25 cellular contexts compared by ENCODE assay signal in genomic region chr2:25232248-25232825, GRCh38.
DNase-seq lines count a peak whose midpoint lies in the region; ATAC-seq and TF ChIP-seq lines count a peak whose summit lies in the region.
"Had no signal": no experiment of that assay in that cellular context is flagged by ENCODE, and none has a peak within 500 bp of the region (broad histone marks: within the 10 kb centered on the region; RNA-seq: fewer than 3 reads in every experiment).

No MANE protein-coding gene starts in this region.

- intact Hi-C loops in activated CD8-positive, alpha-beta T cell treated with anti-CD3 and anti-CD28 coated beads for 36 hours (cut with micrococcal nuclease): no loop called here
- intact Hi-C loops in CD8-positive, alpha-beta T cell (cut with DNase I, micrococcal nuclease): no loop called here

- POLR2A ChIA-PET in activated CD8-positive, alpha-beta T cell treated with anti-CD3 and anti-CD28 coated beads for 36 hours (lab: Charles Lee): no interaction called here
- POLR2A ChIA-PET in activated CD8-positive, alpha-beta T cell treated with anti-CD3 and anti-CD28 coated beads, Interleukin-2, amount 10 ng/mL, durations not matched to agents 7 days and 5 days (lab: Charles Lee): no interaction called here
- POLR2A ChIA-PET in CD8-positive, alpha-beta T cell (lab: Charles Lee): no interaction called here

- no peak for TF ChIP-seq CTCF in activated CD8-positive, alpha-beta T cell treated with anti-CD3 and anti-CD28 coated beads for 36 hours (IDR thresholded peaks at IDR 0.05)
- TF ChIP-seq CTCF in CD8-positive, alpha-beta T cell (IDR thresholded peaks at IDR 0.05): no peak
- TF ChIP-seq CTCF in nephron progenitor cell (IDR thresholded peaks at IDR 0.05): no peak

- no peaks in the 10 kb centered on the region for H3K9me3 Mint-ChIP-seq in activated CD8-positive, alpha-beta T cell treated with anti-CD3 and anti-CD28 coated beads for 36 hours
- no peaks in the 10 kb centered on the region for H3K9me3 Mint-ChIP-seq in activated CD8-positive, alpha-beta T cell treated with anti-CD3 and anti-CD28 coated beads, Interleukin-2, amount 10 ng/mL, durations not matched to agents 7 days and 5 days (ENCODE audit: insufficient read depth)
- H3K9me3 Mint-ChIP-seq in CD8-positive, alpha-beta T cell: no peaks in the 10 kb centered on the region
- no peaks in the 10 kb centered on the region for H3K9me3 Mint-ChIP-seq in nephron progenitor cell
- H3K9me3 Mint-ChIP-seq: activated T-cell treated with anti-CD3 and anti-CD28 coated beads, Interleukin-2, amount 50 U/mL, for 4 hours; endodermal cell; natural killer cell treated with Interleukin-12 subunit alpha and Interleukin-12 subunit beta and Interleukin-15 and Interleukin-18, amount 100 ng/mL, for 72 hours had no signal

- peaks cover 36% of the 10 kb centered on the region for H3K36me3 ChIP-seq in CD8-positive, alpha-beta T cell (ENCODE audit: insufficient read depth, low read length)
- H3K36me3 ChIP-seq: MG63, SJSA1 had no signal

- CTCF ChIA-PET in activated CD8-positive, alpha-beta T cell treated with anti-CD3 and anti-CD28 coated beads for 36 hours (lab: Charles Lee): no interaction called here
- CTCF ChIA-PET in activated CD8-positive, alpha-beta T cell treated with anti-CD3 and anti-CD28 coated beads, Interleukin-2, amount 10 ng/mL, durations not matched to agents 7 days and 5 days (lab: Charles Lee): interaction anchor here (0.9 kb wide), 1 partner anchor 67 kb away, joined by 3 read pairs; no protein-coding TSS in a partner anchor
- CTCF ChIA-PET in CD8-positive, alpha-beta T cell (lab: Charles Lee): no interaction called here

- H3K4me1 ChIP-seq in CD8-positive, alpha-beta T cell (ENCODE audit: insufficient read depth, low read length): no peaks in the 10 kb centered on the region
- H3K4me1 ChIP-seq: SJSA1 had no signal

- H3K36me3 Mint-ChIP-seq in activated CD8-positive, alpha-beta T cell treated with anti-CD3 and anti-CD28 coated beads for 36 hours (ENCODE audit: low read depth): peaks cover 40% of the 10 kb centered on the region
- H3K36me3 Mint-ChIP-seq in activated CD8-positive, alpha-beta T cell treated with anti-CD3 and anti-CD28 coated beads, Interleukin-2, amount 10 ng/mL, durations not matched to agents 7 days and 5 days (ENCODE audit: low read depth): peaks cover 38% of the 10 kb centered on the region
- H3K36me3 Mint-ChIP-seq in CD8-positive, alpha-beta T cell: peaks cover 56% of the 10 kb centered on the region
- peaks cover 44% of the 10 kb centered on the region for H3K36me3 Mint-ChIP-seq in nephron progenitor cell (ENCODE audit: low read depth)

- no peak overlapping the region for H3K27ac ChIP-seq in CD8-positive, alpha-beta T cell (ENCODE audit: low read depth, low read length)
- H3K27ac ChIP-seq: KMS-11, lower lobe of right lung, SJSA1, VCaP had no signal

- H3K27me3 ChIP-seq in CD8-positive, alpha-beta T cell (ENCODE audit: insufficient read depth, low read length): no peaks in the 10 kb centered on the region
- H3K27me3 ChIP-seq: MG63, SJSA1 had no signal

- peak overlapping the region; percentile 31 for H3K27ac Mint-ChIP-seq in activated CD8-positive, alpha-beta T cell treated with anti-CD3 and anti-CD28 coated beads for 36 hours
- no peak overlapping the region for H3K27ac Mint-ChIP-seq in activated CD8-positive, alpha-beta T cell treated with anti-CD3 and anti-CD28 coated beads, Interleukin-2, amount 10 ng/mL, durations not matched to agents 7 days and 5 days
- H3K27ac Mint-ChIP-seq in CD8-positive, alpha-beta T cell: peak overlapping the region; percentile 62
- peak overlapping the region; percentile 40 for H3K27ac Mint-ChIP-seq in nephron progenitor cell
- H3K27ac Mint-ChIP-seq: endodermal cell had no signal

- no peak overlapping the region for H3K4me3 Mint-ChIP-seq in activated CD8-positive, alpha-beta T cell treated with anti-CD3 and anti-CD28 coated beads for 36 hours
- no peak overlapping the region for H3K4me3 Mint-ChIP-seq in activated CD8-positive, alpha-beta T cell treated with anti-CD3 and anti-CD28 coated beads, Interleukin-2, amount 10 ng/mL, durations not matched to agents 7 days and 5 days
- H3K4me3 Mint-ChIP-seq in CD8-positive, alpha-beta T cell: no peak overlapping the region
- no peak overlapping the region for H3K4me3 Mint-ChIP-seq in nephron progenitor cell
- H3K4me3 Mint-ChIP-seq: activated T-cell treated with anti-CD3 and anti-CD28 coated beads, Interleukin-2, amount 50 U/mL, for 4 hours; endodermal cell; natural killer cell treated with Interleukin-12 subunit alpha and Interleukin-12 subunit beta and Interleukin-15 and Interleukin-18, amount 100 ng/mL, for 72 hours had no signal

- no peak overlapping the region for H3K4me3 ChIP-seq in CD8-positive, alpha-beta T cell (ENCODE audit: low read depth, low read length)
- H3K4me3 ChIP-seq: lower lobe of right lung, MG63, SJSA1 had no signal

- H3K4me1 Mint-ChIP-seq in activated CD8-positive, alpha-beta T cell treated with anti-CD3 and anti-CD28 coated beads for 36 hours (ENCODE audit: low read depth): peaks cover 10% of the 10 kb centered on the region
- H3K4me1 Mint-ChIP-seq in activated CD8-positive, alpha-beta T cell treated with anti-CD3 and anti-CD28 coated beads, Interleukin-2, amount 10 ng/mL, durations not matched to agents 7 days and 5 days (ENCODE audit: low read depth): peaks cover 8% of the 10 kb centered on the region
- peaks cover 13% of the 10 kb centered on the region for H3K4me1 Mint-ChIP-seq in CD8-positive, alpha-beta T cell (ENCODE audit: low read depth)
- peaks cover 43% of the 10 kb centered on the region for H3K4me1 Mint-ChIP-seq in nephron progenitor cell

- ATAC-seq in activated CD8-positive, alpha-beta T cell treated with anti-CD3 and anti-CD28 coated beads for 36 hours: no peak
- no peak for ATAC-seq in activated CD8-positive, alpha-beta T cell treated with anti-CD3 and anti-CD28 coated beads, Interleukin-2, amount 10 ng/mL, durations not matched to agents 7 days and 5 days
- ATAC-seq in CD8-positive, alpha-beta T cell: no peak
- ATAC-seq: activated T-cell treated with anti-CD3 and anti-CD28 coated beads, Interleukin-2, amount 50 U/mL, for 4 hours; esophagus mucosa; lower lobe of right lung; natural killer cell treated with Interleukin-12 subunit alpha and Interleukin-12 subunit beta and Interleukin-15 and Interleukin-18, amount 100 ng/mL, for 72 hours had no signal

- no peaks in the 10 kb centered on the region for H3K27me3 Mint-ChIP-seq in activated CD8-positive, alpha-beta T cell treated with anti-CD3 and anti-CD28 coated beads for 36 hours
- H3K27me3 Mint-ChIP-seq in activated CD8-positive, alpha-beta T cell treated with anti-CD3 and anti-CD28 coated beads, Interleukin-2, amount 10 ng/mL, durations not matched to agents 7 days and 5 days (ENCODE audit: low read depth): no peaks in the 10 kb centered on the region
- no peaks in the 10 kb centered on the region for H3K27me3 Mint-ChIP-seq in CD8-positive, alpha-beta T cell (ENCODE audit: low read depth)
- peaks cover 3% of the 10 kb centered on the region for H3K27me3 Mint-ChIP-seq in nephron progenitor cell (ENCODE audit: low read depth, poor library complexity)
- H3K27me3 Mint-ChIP-seq: natural killer cell treated with Interleukin-12 subunit alpha and Interleukin-12 subunit beta and Interleukin-15 and Interleukin-18, amount 100 ng/mL, for 72 hours had no signal

- no peak for DNase-seq in activated CD8-positive, alpha-beta T cell treated with anti-CD3 and anti-CD28 coated beads for 36 hours
- DNase-seq in activated CD8-positive, alpha-beta T cell treated with anti-CD3 and anti-CD28 coated beads, Interleukin-2, amount 10 ng/mL, durations not matched to agents 7 days and 5 days: no peak
- DNase-seq in CD8-positive, alpha-beta T cell: no peak
- DNase-seq in NCI-H510A treated with DMSO at 0.1 percent for 48 hours (lab: John Stamatoyannopoulos, UW) (peak; percentile 20), nephron progenitor cell (no peak), SIG-M5 (lab: John Stamatoyannopoulos, UW) (no peak), NCI-H1436 (lab: John Stamatoyannopoulos, UW) (no peak), NCI-H446 treated with DMSO at 0.1 percent for 48 hours (lab: John Stamatoyannopoulos, UW) (no peak)
- DNase-seq: activated CD4-positive, alpha-beta T cell treated with anti-CD3 and anti-CD28 coated beads for 4 hours; activated gamma-delta T cell treated with Interleukin-2 at 50 U/mL for 16 hours; activated T-cell treated with anti-CD3 and anti-CD28 coated beads, Interleukin-2, amount 50 U/mL, for 4 hours; central memory CD4-positive, alpha-beta T cell; endodermal cell; head of caudate nucleus; kidney glomerular epithelial cell; lower lobe of right lung; MG63; NCI-H1105; stimulated activated CD4-positive, alpha-beta T cell treated with anti-CD3 and anti-CD28 coated beads, Interleukin-4, amount 100 ng/mL, for 1 hour; T-helper 9 cell had no signal

- no peaks in the 10 kb centered on the region for H3K9me3 ChIP-seq in CD8-positive, alpha-beta T cell (ENCODE audit: low read length)
- H3K9me3 ChIP-seq: lower lobe of right lung, MG63, SJSA1 had no signal
